In genomic region chr6:113854531-113855499, GRCh38 we compare ENCODE assay signal across 8 cellular contexts. TPM values are rescaled to one million over a fixed set of nuclear protein-coding genes. Genes with fewer than 3 reads are reported as not detected.
DNase-seq lines count a peak whose midpoint lies in the region; ATAC-seq and TF ChIP-seq lines count a peak whose summit lies in the region.

No MANE protein-coding gene starts in this region.

- peak overlapping the region; percentile 41 for H3K27ac Mint-ChIP-seq in stimulated activated naive CD8-positive, alpha-beta T cell treated with anti-CD3 and anti-CD28 coated beads, Interleukin-15, Interleukin-2, amounts not matched to agents 100 ng/mL and 50 ng/mL, for 24 hours

- no peak for ATAC-seq in RWPE2 (ENCODE audit: low read depth)
- no peak for ATAC-seq in GM21528 (IDR thresholded peaks at IDR 0.05; ENCODE audit: low FRiP score, unreplicated experiment)

- H3K27me3 Mint-ChIP-seq in stimulated activated naive CD8-positive, alpha-beta T cell treated with anti-CD3 and anti-CD28 coated beads, Interleukin-15, Interleukin-2, amounts not matched to agents 100 ng/mL and 50 ng/mL, for 24 hours, result peaks cover 42% of the 10 kb centered on the region

- peaks cover 13% of the 10 kb centered on the region for H3K4me1 Mint-ChIP-seq in stimulated activated naive CD8-positive, alpha-beta T cell treated with anti-CD3 and anti-CD28 coated beads, Interleukin-15, Interleukin-2, amounts not matched to agents 100 ng/mL and 50 ng/mL, for 24 hours (ENCODE audit: low read depth)

- H3K27ac ChIP-seq in RWPE2 (ENCODE audit: poor library complexity, severe bottlenecking), result peak overlapping the region; percentile 94
- peak overlapping the region; percentile 70 for H3K27ac ChIP-seq in duodenal mucosa (ENCODE audit: low read depth, low read length)

- H3K27me3 ChIP-seq in RWPE2 (ENCODE audit: insufficient read depth, poor library complexity, severe bottlenecking) (no peaks in the 10 kb centered on the region), duodenal mucosa (ENCODE audit: control insufficient read depth in 1 of 2, insufficient read depth in 2 of 2, low read length in 2 of 2) (peaks cover 0 to 5% of the 10 kb centered on the region in 2 donors)

- H3K4me3 ChIP-seq in RWPE2 (ENCODE audit: severe bottlenecking) (peak overlapping the region; percentile 77), duodenal mucosa (ENCODE audit: low read depth in 1 of 2, low read length in 2 of 2) (peak overlapping the region; percentile 95 to 97)

- H3K4me1 ChIP-seq in RWPE2 (ENCODE audit: insufficient read depth, poor library complexity, severe bottlenecking), result no peaks in the 10 kb centered on the region
- peaks cover 3 to 13% of the 10 kb centered on the region in 2 donors for H3K4me1 ChIP-seq in duodenal mucosa (ENCODE audit: control insufficient read depth in 1 of 2, insufficient read depth in 2 of 2, low read length in 2 of 2)

- no peaks in the 10 kb centered on the region for H3K9me3 ChIP-seq in RWPE2 (ENCODE audit: severe bottlenecking)
- H3K9me3 ChIP-seq in duodenal mucosa (ENCODE audit: control insufficient read depth in 1 of 2, low read length in 2 of 2), result no peaks in the 10 kb centered on the region

- no peaks in the 10 kb centered on the region for H3K9me3 Mint-ChIP-seq in stimulated activated naive CD8-positive, alpha-beta T cell treated with anti-CD3 and anti-CD28 coated beads, Interleukin-15, Interleukin-2, amounts not matched to agents 100 ng/mL and 50 ng/mL, for 24 hours

- H3K9ac ChIP-seq in duodenal mucosa (ENCODE audit: low read depth in 1 of 2, low read length in 2 of 2), result peak overlapping the region; percentile 64 to 98

- CTCF ChIA-PET in GM10248 (lab: Yijun Ruan, JAX), result interaction anchor here (1.0 to 2.1 kb wide), 6 partner anchors 8 to 548 kb away, joined by 3 to 8 read pairs (median 5); no protein-coding TSS in a partner anchor

- peak; percentile 70 for DNase-seq in A172 (ENCODE audit: low spot score)
- DNase-seq in GM10248 (ENCODE audit: extremely low spot score), result peak; percentile 86
- peak; percentile 81 for DNase-seq in LoVo (ENCODE audit: low spot score)
- DNase-seq in RWPE2 (ENCODE audit: low spot score), result peak; percentile 68
- DNase-seq in left kidney (ENCODE audit: low read depth, low spot score), result peak; percentile 95

- H3K36me3 Mint-ChIP-seq in stimulated activated naive CD8-positive, alpha-beta T cell treated with anti-CD3 and anti-CD28 coated beads, Interleukin-15, Interleukin-2, amounts not matched to agents 100 ng/mL and 50 ng/mL, for 24 hours (ENCODE audit: low read depth), result no peaks in the 10 kb centered on the region

- POLR2A ChIA-PET in GM10248 (lab: Yijun Ruan, JAX), result interaction anchor here (0.5 to 0.7 kb wide), 4 partner anchors 204 to 405 kb away, joined by 3 to 9 read pairs (median 4); no protein-coding TSS in a partner anchor

- H3K4me3 Mint-ChIP-seq in stimulated activated naive CD8-positive, alpha-beta T cell treated with anti-CD3 and anti-CD28 coated beads, Interleukin-15, Interleukin-2, amounts not matched to agents 100 ng/mL and 50 ng/mL, for 24 hours, result peak overlapping the region; percentile 30

- 0 out of 2 replicates have a peak, but pooled peaks cover 3% of the 10 kb centered on the region for H3K36me3 ChIP-seq in RWPE2 (ENCODE audit: low read depth)
- peaks cover 0 to 2% of the 10 kb centered on the region in 2 donors for H3K36me3 ChIP-seq in duodenal mucosa (ENCODE audit: control insufficient read depth in 1 of 2, insufficient read depth in 2 of 2, low read length in 2 of 2)

- peak; percentile 33 for TF ChIP-seq CTCF in GM10248 (IDR thresholded peaks at IDR 0.05; ENCODE audit: control extremely low read depth, extremely low read depth, low read depth, missing control alignments)
- TF ChIP-seq CTCF in RWPE2 (IDR thresholded peaks at IDR 0.05; ENCODE audit: poor library complexity, severe bottlenecking), result peak; percentile 14

RNA-seq across cellular contexts. Expression of gene MARCKS, which starts 2.3 kb away (rescaled TPM):
- total RNA-seq in A172 (2014; rRNA removed; shearing (Covaris generic)), result 108 and 150 TPM in 2 replicates
